In genomic region chr6:22589118-22589517, GRCh38 we compare ENCODE assay signal across 10 cellular contexts.
"Had no signal": no experiment of that assay in that cellular context is flagged by ENCODE, and none has a peak within 500 bp of the region (broad histone marks: within the 10 kb centered on the region; RNA-seq: fewer than 3 reads in every experiment).

No MANE protein-coding gene starts in this region.

- H3K27ac ChIP-seq: VCaP, WERI-Rb-1 had no signal

- H3K36me3 ChIP-seq: WERI-Rb-1 had no signal

- ATAC-seq: activated CD4-positive, alpha-beta T cell treated with anti-CD3 and anti-CD28 coated beads for 36 hours; activated CD4-positive, CD25-positive, alpha-beta regulatory T cell treated with anti-CD3 and anti-CD28 coated beads, Interleukin-2, amount 50 U/mL, for 24 hours; activated CD8-positive, alpha-beta memory T cell treated with anti-CD3 and anti-CD28 coated beads, Interleukin-2, amount 10 ng/mL, durations not matched to agents 7 days and 5 days; activated CD8-positive, alpha-beta T cell treated with anti-CD3 and anti-CD28 coated beads for 36 hours; activated CD8-positive, alpha-beta T cell treated with anti-CD3 and anti-CD28 coated beads, Interleukin-2, amount 10 ng/mL, durations not matched to agents 7 days and 5 days; T-cell; T-helper 17 cell; WTC11 had no signal
